8 cellular contexts compared by ENCODE assay signal in genomic region chr6:31621991-31622390, GRCh38. TPM values are rescaled to one million over a fixed set of nuclear protein-coding genes. Genes with fewer than 3 reads are reported as not detected.
DNase-seq lines count a peak whose midpoint lies in the region; ATAC-seq and TF ChIP-seq lines count a peak whose summit lies in the region.
"Had no signal": no experiment of that assay in that cellular context is flagged by ENCODE, and none has a peak within 500 bp of the region (broad histone marks: within the 10 kb centered on the region; RNA-seq: fewer than 3 reads in every experiment).

No MANE protein-coding gene starts in this region.

- peaks cover 37% of the 10 kb centered on the region for H3K36me3 ChIP-seq in H7 (replicated peaks; ENCODE audit: control insufficient read depth, insufficient read depth, low read length)
- H3K36me3 ChIP-seq in SK-N-MC (ENCODE audit: insufficient read depth, low read length): peaks cover 58% of the 10 kb centered on the region

- peak overlapping the region; percentile 67 for H3K4me3 ChIP-seq in H7 (ENCODE audit: insufficient read depth, low read depth, low read length)
- H3K4me3 ChIP-seq in SK-N-MC: peak overlapping the region; percentile 100
- H3K4me3 ChIP-seq in fibroblast of pulmonary artery (replicated peaks; ENCODE audit: low read depth, low read length): peak overlapping the region; percentile 92
- H3K4me3 ChIP-seq in skin epidermis: peak overlapping the region in 5 of 7 experiments; percentile 76 to 90 (median 82)

- DNase-seq in H7 (peak; percentile 36), SK-N-MC (ENCODE audit: low read depth, low spot score) (no peak), fibroblast of pulmonary artery (ENCODE audit: low read depth) (no peak), COR-L47 (lab: John Stamatoyannopoulos, UW) (no peak)
- DNase-seq: nucleus accumbens had no signal

- H3K9ac ChIP-seq in SK-N-MC (ENCODE audit: insufficient read length): peak overlapping the region; percentile 99

- TF ChIP-seq CTCF in fibroblast of pulmonary artery (IDR thresholded peaks at IDR 0.05; ENCODE audit: low read length, missing control alignments): no peak

- H3K27ac ChIP-seq in SK-N-MC (peak overlapping the region; percentile 98), skin epidermis (peak overlapping the region in 16 of 21 experiments; percentile 20 to 99 (median 98))

- H3K9me3 ChIP-seq in SK-N-MC (ENCODE audit: low read depth, low read length): no peaks in the 10 kb centered on the region

- ATAC-seq in GM21576 (IDR thresholded peaks at IDR 0.05; ENCODE audit: unreplicated experiment) (no peak), GM21786 (IDR thresholded peaks at IDR 0.05; ENCODE audit: unreplicated experiment) (no peak)

- no peaks in the 10 kb centered on the region for H3K27me3 ChIP-seq in H7 (ENCODE audit: control insufficient read depth, insufficient read depth, low read length)

RNA-seq across cellular contexts. Expression of gene PRRC2A, which starts 1.5 kb away (rescaled TPM):
- total RNA-seq in H7 (2014; rRNA removed; shearing (Covaris generic)): 163 and 176 TPM in 2 replicates

RNA-seq across cellular contexts. Expression of gene AIF1, which starts 7.0 kb away (rescaled TPM):
- total RNA-seq in H7 (2014; rRNA removed; shearing (Covaris generic)): 0.48 and 1.4 TPM in 2 replicates

RNA-seq across cellular contexts. Expression of gene NCR3, which starts 29.2 kb away (rescaled TPM):
- not detected in 2 replicates for total RNA-seq in H7 (2014; rRNA removed; shearing (Covaris generic))

RNA-seq across cellular contexts. Expression of gene BAG6, which starts 30.5 kb away (rescaled TPM):
- total RNA-seq in H7 (2014; rRNA removed; shearing (Covaris generic)): 320 and 331 TPM in 2 replicates

RNA-seq across cellular contexts. Expression of gene APOM, which starts 33.7 kb away (rescaled TPM):
- 3.3 and 4.2 TPM in 2 replicates for total RNA-seq in H7 (2014; rRNA removed; shearing (Covaris generic))
